ENCODE assay signal across 10 cellular contexts in the genomic region with DNA sequence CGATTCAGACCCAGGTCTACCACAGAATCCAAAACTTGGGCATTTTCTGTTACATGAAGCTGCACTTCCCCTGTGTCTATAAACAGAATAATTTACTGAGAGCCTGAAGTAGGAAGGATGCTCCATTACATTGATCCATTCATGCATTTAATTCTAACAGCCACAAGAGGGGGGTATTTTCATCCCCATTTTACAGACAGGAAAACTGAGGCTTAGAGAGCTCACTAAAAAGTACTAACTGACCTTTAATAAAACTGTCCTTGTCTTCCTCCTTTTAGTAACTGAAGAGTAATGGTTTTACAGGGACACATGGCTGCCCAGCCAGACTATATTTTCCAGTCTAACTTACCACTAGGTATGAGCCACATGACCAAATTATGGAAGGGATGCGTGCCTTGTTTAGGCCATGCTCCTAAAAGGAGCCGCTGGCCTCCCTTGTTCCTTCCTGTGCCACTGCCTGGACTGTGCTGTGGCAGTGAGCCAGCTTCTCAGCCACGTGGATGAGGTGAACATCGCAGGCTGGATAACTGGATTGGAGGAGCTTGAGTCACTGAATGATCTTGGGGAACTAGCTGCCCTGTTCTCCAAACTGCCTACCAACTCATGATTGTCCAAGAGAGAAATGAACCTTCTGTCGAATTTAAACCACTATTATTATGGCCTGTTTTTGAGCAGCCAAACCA.
DNase-seq lines count a peak whose midpoint lies in the region; ATAC-seq, FAIRE-seq and TF ChIP-seq lines count a peak whose summit lies in the region.
"Had no signal": no experiment of that assay in that cellular context is flagged by ENCODE, and none has a peak within 500 bp of the region (broad histone marks: within the 10 kb centered on the region; RNA-seq: fewer than 3 reads in every experiment).

No MANE protein-coding gene starts in this region.

- H3K9ac ChIP-seq in KMS-11, result no peak overlapping the region
- H3K9ac ChIP-seq in H1 (replicated peaks in 1 of 4; ENCODE audit: extremely low read depth in 1 of 4, low read depth in 3 of 4, low read length in 3 of 4), result no peak overlapping the region

- H3K9me3 Mint-ChIP-seq in osteocyte (ENCODE audit: unreplicated experiment), result peaks cover 13% of the 10 kb centered on the region

- no peak overlapping the region for H4K8ac ChIP-seq in H1 (ENCODE audit: extremely low read depth, insufficient read depth, low read length)

- H3K4me1 ChIP-seq in KMS-11 (ENCODE audit: low read depth, poor library complexity, severe bottlenecking) (peaks cover 3% of the 10 kb centered on the region), H1 (replicated peaks in 1 of 4; ENCODE audit: control insufficient read depth in 3 of 4, insufficient read depth in 4 of 4, low read length in 3 of 4) (no peaks in the 10 kb centered on the region)

- H3K23ac ChIP-seq in H1 (ENCODE audit: insufficient read length), result no peak overlapping the region

- whole genome bisulfite sequencing in H1 (ENCODE audit: extremely low coverage in 1 of 2, insufficient coverage in 1 of 2, insufficient read length in 1 of 2, insufficient replicate concordance in 2 of 2, low coverage in 1 of 2, low lambda C conversion rate in 2 of 2, missing lambda C conversion rate in 1 of 2), 2 experiments, result 89% methylated on average over 6 of the region's 6 CpGs; no CpG with 5 or more reads in 1 of the 2 experiments

- no peak for TF ChIP-seq EP300 in H1 (IDR thresholded peaks at IDR 0.05; ENCODE audit: borderline replicate concordance in 1 of 2, low read depth in 2 of 2, low read length in 2 of 2)

- H3K27ac ChIP-seq in KMS-11 (no peak overlapping the region), H1 (ENCODE audit: low read depth, low read length) (no peak overlapping the region)
- H3K27ac ChIP-seq: skin epidermis had no signal

- peak; percentile 22 to 35; a peak in 3 of 4 replicates for TF ChIP-seq RAD21 in H1 (IDR thresholded peaks at IDR 0.05 in 1 of 2, conservative IDR thresholded peaks at IDR 0.05 in 1 of 2; ENCODE audit: low read depth in 2 of 2, low read length in 2 of 2)

- peak; percentile 45 for TF ChIP-seq CTCF in GM10248 (IDR thresholded peaks at IDR 0.05; ENCODE audit: control extremely low read depth, extremely low read depth, low read depth, missing control alignments)
- TF ChIP-seq CTCF in KMS-11 (conservative IDR thresholded peaks at IDR 0.05; ENCODE audit: low read depth, low read length), result peak; percentile 56
- peak in 1 of 3 experiments; percentile 45; a peak in 2 of 4 replicates for TF ChIP-seq CTCF in H1 (IDR thresholded peaks at IDR 0.05; ENCODE audit: control extremely low read depth in 1 of 3, insufficient read depth in 1 of 3, low read depth in 1 of 3, low read length in 3 of 3)
- peak; percentile 39 for TF ChIP-seq CTCF in osteocyte (IDR thresholded peaks at IDR 0.05)

- no peak overlapping the region for H2AK5ac ChIP-seq in H1 (ENCODE audit: low read depth, low read length)

- H3K4ac ChIP-seq in H1 (replicated peaks; ENCODE audit: insufficient read length, low read depth, low read length), result no peak overlapping the region

- no peak overlapping the region for H3K4me3 Mint-ChIP-seq in osteocyte (ENCODE audit: unreplicated experiment)

- H2BK5ac ChIP-seq in H1 (ENCODE audit: low read depth, low read length), result no peak overlapping the region

- no peak overlapping the region for H2BK120ac ChIP-seq in H1 (replicated peaks; ENCODE audit: low read depth, low read length)

- no peak for ATAC-seq in HG02610 (IDR thresholded peaks at IDR 0.05; ENCODE audit: unreplicated experiment)

- no peaks in the 10 kb centered on the region for H3K79me1 ChIP-seq in H1 (ENCODE audit: low read depth, low read length)

- H3K56ac ChIP-seq in H1 (replicated peaks; ENCODE audit: insufficient read length, low read depth, low read length), result no peak overlapping the region

- no peak overlapping the region for H4K5ac ChIP-seq in H1 (ENCODE audit: insufficient read length, low read depth, low read length)

- H3K79me2 ChIP-seq in KMS-11 (ENCODE audit: insufficient read depth, low read depth) (no peaks in the 10 kb centered on the region), H1 (ENCODE audit: control insufficient read depth in 1 of 2, insufficient read depth in 2 of 2, low read length in 2 of 2) (no peaks in the 10 kb centered on the region)

- H3K4me2 ChIP-seq in KMS-11 (no peak overlapping the region), H1 (ENCODE audit: insufficient read depth in 1 of 2, low read depth in 2 of 2, low read length in 2 of 2) (no peak overlapping the region)

- H3K27me3 Mint-ChIP-seq in osteocyte (ENCODE audit: unreplicated experiment), result no peaks in the 10 kb centered on the region

- H3K14ac ChIP-seq in H1 (ENCODE audit: insufficient read length), result no peak overlapping the region

- H4K91ac ChIP-seq in H1 (replicated peaks; ENCODE audit: insufficient read length, low read length), result no peak overlapping the region

- H2AFZ ChIP-seq in KMS-11 (ENCODE audit: low read depth), result no peak overlapping the region
- H2AFZ ChIP-seq in H1 (ENCODE audit: low read length), result no peak overlapping the region

- peaks cover 11 to 14% of the 10 kb centered on the region in 2 experiments for H3K9me3 ChIP-seq in H1 (ENCODE audit: insufficient read depth in 2 of 2, low read depth in 1 of 2, low read length in 1 of 2)

- POLR2A ChIA-PET in GM10248 (lab: Yijun Ruan, JAX), result no interaction called here
- POLR2A ChIA-PET in H1 (lab: Charles Lee; ENCODE audit: partially characterized antibody), result interaction anchor here (0.6 kb wide), 1 partner anchor 331 kb away, joined by 3 read pairs; no protein-coding TSS in a partner anchor

- H4K20me1 ChIP-seq in KMS-11 (ENCODE audit: insufficient read depth) (no peaks in the 10 kb centered on the region), H1 (replicated peaks in 1 of 2; ENCODE audit: control insufficient read depth in 1 of 2, insufficient read depth in 2 of 2, low read length in 2 of 2) (no peaks in the 10 kb centered on the region)

- no peaks in the 10 kb centered on the region for H3K36me3 ChIP-seq in KMS-11 (ENCODE audit: insufficient read depth)
- H3K36me3 ChIP-seq in H1 (ENCODE audit: control insufficient read depth in 2 of 4, insufficient read depth in 4 of 4, low read length in 3 of 4), result peaks cover 0 to 8% (median 3%) of the 10 kb centered on the region in 4 experiments; a peak in 3 of 8 replicates

- H3K27me3 ChIP-seq in KMS-11 (ENCODE audit: insufficient read depth, low read depth) (no peaks in the 10 kb centered on the region), H1 (replicated peaks in 1 of 4; ENCODE audit: control insufficient read depth in 3 of 4, extremely low read depth in 1 of 4, insufficient read depth in 3 of 4, low read length in 3 of 4) (no peaks in the 10 kb centered on the region)

- H3K18ac ChIP-seq in H1 (ENCODE audit: extremely low read depth, low read length), result no peak overlapping the region

- H3K27ac Mint-ChIP-seq in osteocyte (ENCODE audit: unreplicated experiment), result no peak overlapping the region

- H2BK15ac ChIP-seq in H1 (ENCODE audit: low read length), result no peak overlapping the region

- no peaks in the 10 kb centered on the region for H3K23me2 ChIP-seq in H1 (ENCODE audit: low read depth, low read length)

- H3K4me1 Mint-ChIP-seq in osteocyte (ENCODE audit: unreplicated experiment), result no peaks in the 10 kb centered on the region

- peaks cover 27% of the 10 kb centered on the region for H3K36me3 Mint-ChIP-seq in osteocyte (ENCODE audit: unreplicated experiment)

- H2BK20ac ChIP-seq in H1 (ENCODE audit: low read length), result no peak overlapping the region

- no peak for TF ChIP-seq POLR2A in H1 (IDR thresholded peaks at IDR 0.05; ENCODE audit: control extremely low read depth in 1 of 2, low read depth in 2 of 2, low read length in 2 of 2)

- CTCF ChIA-PET in GM10248 (lab: Yijun Ruan, JAX) (interaction anchor here (0.7 to 2.5 kb wide), 20 partner anchors 9 to 1011 kb away, joined by 3 to 11 read pairs (median 4); no protein-coding TSS in a partner anchor), H1 (lab: Charles Lee; ENCODE audit: partially characterized antibody) (interaction anchor here (0.6 to 6.8 kb wide), 23 partner anchors 9 to 564 kb away, joined by 3 to 71 read pairs (median 4); partner anchors contain the start of gene DOCK9)

- H3K4me3 ChIP-seq in KMS-11 (IDR thresholded peaks at IDR 0.05; ENCODE audit: insufficient read depth, low read depth, low read length) (no peak overlapping the region), H1 (ENCODE audit: extremely low read depth in 1 of 4, insufficient read depth in 2 of 4, low read depth in 3 of 4, low read length in 4 of 4) (no peak overlapping the region)
- H3K4me3 ChIP-seq: skin epidermis had no signal

- DNase-seq in GM10248 (ENCODE audit: extremely low spot score), result no peak
- no peak for DNase-seq in H1 (ENCODE audit: low read depth in 1 of 2, low spot score in 2 of 2)
- no peak for DNase-seq in osteocyte (ENCODE audit: extremely low spot score, unreplicated experiment)
- DNase-seq in 8988T, result no peak
- DNase-seq in activated naive CD4-positive, alpha-beta T cell treated with anti-CD3 and anti-CD28 coated beads, Interleukin-2, amount 50 U/mL, for 16 hours, result no peak
- no peak for DNase-seq in COLO668 (lab: John Stamatoyannopoulos, UW; ENCODE audit: unreplicated experiment)
- DNase-seq: NCI-H2227 treated with DMSO at 0.1 percent for 48 hours had no signal

- no peak overlapping the region for H2BK12ac ChIP-seq in H1 (ENCODE audit: low read depth, low read length)

- no peak for FAIRE-seq in H1 (lab: Jason Lieb, UNC)

TF ChIP-seq in H1, 55 proteins besides CTCF, POLR2A, EP300 and RAD21:
- TF ChIP-seq KDM1A (IDR thresholded peaks at IDR 0.05; ENCODE audit: borderline replicate concordance, low read length), result peak; percentile 99
- no peak for TF ChIP-seq BRCA1 (IDR thresholded peaks at IDR 0.05; ENCODE audit: low read depth, low read length)
- TF ChIP-seq HDAC2 (IDR thresholded peaks at IDR 0.05; ENCODE audit: borderline replicate concordance in 1 of 2, low read depth in 2 of 2, low read length in 2 of 2), result peak in 1 of 2 experiments; percentile 95; a peak in 1 of 4 replicates
